Comparison of ENCODE assay signal across 1 cellular context in the genomic region with DNA sequence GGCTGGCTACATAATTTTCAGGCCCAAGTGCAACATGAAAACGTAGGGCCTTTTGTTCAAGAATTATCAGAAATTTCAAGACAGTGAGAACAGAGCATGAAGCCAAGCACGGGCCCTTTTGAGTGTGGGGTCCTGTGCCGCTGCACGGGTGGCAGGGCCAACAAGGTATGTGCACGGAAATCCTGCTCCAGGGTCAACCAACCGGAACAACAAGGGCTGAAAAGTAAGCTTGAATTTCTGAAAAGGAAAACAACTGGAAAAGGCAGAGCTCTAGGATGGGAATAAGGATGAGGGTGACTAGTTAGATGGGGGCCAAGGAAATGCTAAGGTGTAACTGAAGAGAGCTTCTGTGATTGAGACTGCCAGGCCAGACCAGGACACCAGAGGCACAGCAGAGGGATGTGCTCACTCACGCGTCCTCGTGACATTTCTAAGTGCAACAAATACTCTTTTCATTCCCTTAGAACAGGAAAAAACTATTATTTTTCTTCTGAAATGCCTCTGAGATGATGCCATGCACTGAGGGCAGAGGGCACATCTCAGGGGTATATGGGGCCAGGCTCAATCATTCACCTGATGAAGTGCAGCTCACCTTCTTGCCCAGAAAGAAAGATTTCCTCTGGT.
TF ChIP-seq lines count a peak whose summit lies in the region.

No MANE protein-coding gene starts in this region.

TF ChIP-seq in WTC11, 78 proteins besides CTCF, POLR2A, EP300 and RAD21 (continued from another document):
- TF ChIP-seq, protein P1, sequence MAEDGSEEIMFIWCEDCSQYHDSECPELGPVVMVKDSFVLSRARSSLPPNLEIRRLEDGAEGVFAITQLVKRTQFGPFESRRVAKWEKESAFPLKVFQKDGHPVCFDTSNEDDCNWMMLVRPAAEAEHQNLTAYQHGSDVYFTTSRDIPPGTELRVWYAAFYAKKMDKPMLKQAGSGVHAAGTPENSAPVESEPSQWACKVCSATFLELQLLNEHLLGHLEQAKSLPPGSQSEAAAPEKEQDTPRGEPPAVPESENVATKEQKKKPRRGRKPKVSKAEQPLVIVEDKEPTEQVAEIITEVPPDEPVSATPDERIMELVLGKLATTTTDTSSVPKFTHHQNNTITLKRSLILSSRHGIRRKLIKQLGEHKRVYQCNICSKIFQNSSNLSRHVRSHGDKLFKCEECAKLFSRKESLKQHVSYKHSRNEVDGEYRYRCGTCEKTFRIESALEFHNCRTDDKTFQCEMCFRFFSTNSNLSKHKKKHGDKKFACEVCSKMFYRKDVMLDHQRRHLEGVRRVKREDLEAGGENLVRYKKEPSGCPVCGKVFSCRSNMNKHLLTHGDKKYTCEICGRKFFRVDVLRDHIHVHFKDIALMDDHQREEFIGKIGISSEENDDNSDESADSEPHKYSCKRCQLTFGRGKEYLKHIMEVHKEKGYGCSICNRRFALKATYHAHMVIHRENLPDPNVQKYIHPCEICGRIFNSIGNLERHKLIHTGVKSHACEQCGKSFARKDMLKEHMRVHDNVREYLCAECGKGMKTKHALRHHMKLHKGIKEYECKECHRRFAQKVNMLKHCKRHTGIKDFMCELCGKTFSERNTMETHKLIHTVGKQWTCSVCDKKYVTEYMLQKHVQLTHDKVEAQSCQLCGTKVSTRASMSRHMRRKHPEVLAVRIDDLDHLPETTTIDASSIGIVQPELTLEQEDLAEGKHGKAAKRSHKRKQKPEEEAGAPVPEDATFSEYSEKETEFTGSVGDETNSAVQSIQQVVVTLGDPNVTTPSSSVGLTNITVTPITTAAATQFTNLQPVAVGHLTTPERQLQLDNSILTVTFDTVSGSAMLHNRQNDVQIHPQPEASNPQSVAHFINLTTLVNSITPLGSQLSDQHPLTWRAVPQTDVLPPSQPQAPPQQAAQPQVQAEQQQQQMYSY (CRISPR knock-in tag; IDR thresholded peaks at IDR 0.05), result no peak
- no peak for TF ChIP-seq E2F4 (CRISPR knock-in tag; IDR thresholded peaks at IDR 0.05; ENCODE audit: borderline replicate concordance, low read depth)
